18 cellular contexts compared by ENCODE assay signal in the genomic region with DNA sequence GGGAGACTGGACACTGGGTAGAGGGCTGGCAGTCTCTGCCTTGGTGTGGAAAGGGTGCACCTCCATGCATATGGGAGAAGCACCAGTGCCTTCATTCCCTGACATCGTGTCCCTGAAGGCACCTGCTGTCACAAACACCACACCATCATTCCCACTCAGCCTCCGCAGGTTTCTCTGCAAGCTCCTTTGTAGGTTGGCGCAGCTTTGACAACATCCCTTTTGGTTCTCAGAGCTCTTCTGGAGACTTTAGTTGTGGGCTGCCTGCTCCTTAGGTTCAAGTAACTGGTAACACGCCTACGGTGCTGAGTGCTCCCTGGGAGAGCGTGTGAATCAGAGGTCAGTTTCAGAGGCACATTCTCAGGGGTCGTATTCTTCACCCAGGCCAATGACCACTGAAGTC. TPM values are rescaled to one million over a fixed set of nuclear protein-coding genes. Genes with fewer than 3 reads are reported as not detected.
DNase-seq lines count a peak whose midpoint lies in the region; ATAC-seq, FAIRE-seq and TF ChIP-seq lines count a peak whose summit lies in the region.
"Had no signal": no experiment of that assay in that cellular context is flagged by ENCODE, and none has a peak within 500 bp of the region (broad histone marks: within the 10 kb centered on the region; RNA-seq: fewer than 3 reads in every experiment).

No MANE protein-coding gene starts in this region.

- H4K20me1 ChIP-seq in HepG2 (ENCODE audit: insufficient read depth, low read length), result no peaks in the 10 kb centered on the region

- H3K79me2 ChIP-seq in HepG2 (ENCODE audit: insufficient read depth, low read length), result peaks cover 82% of the 10 kb centered on the region

- ATAC-seq in HepG2, result 0 out of 3 replicates have a peak, but pooled peaks have one; percentile 27
- no peak for ATAC-seq in right lobe of liver
- ATAC-seq in HG02970 (IDR thresholded peaks at IDR 0.05; ENCODE audit: low FRiP score, unreplicated experiment), result no peak
- ATAC-seq in left ventricle myocardium superior, result no peak
- ATAC-seq: CD8-positive, alpha-beta T cell; GM23338 had no signal

- H3K4me1 ChIP-seq in HepG2 (ENCODE audit: insufficient read depth, low read length) (no peaks in the 10 kb centered on the region), right lobe of liver (no peaks in the 10 kb centered on the region)

- no peak overlapping the region for H3K4me2 ChIP-seq in HepG2 (ENCODE audit: low read depth, low read length)
- H3K4me2 ChIP-seq: BLaER1, GM23338 had no signal

- no peak overlapping the region for H2AFZ ChIP-seq in HepG2 (ENCODE audit: low read length)
- H2AFZ ChIP-seq: GM23338 had no signal

- intact Hi-C loops in HepG2 (cut with micrococcal nuclease; ENCODE audit: unreplicated experiment), result no loop called here
- intact Hi-C loops in right lobe of liver (cut with DNase I), result no loop called here
- intact Hi-C loops in head of caudate nucleus (cut with DNase I), result no loop called here
- intact Hi-C loops in left ventricle myocardium superior (cut with micrococcal nuclease), result no loop called here

- TF ChIP-seq EP300 in HepG2 (IDR thresholded peaks at IDR 0.05; ENCODE audit: low read depth in 2 of 2, low read length in 2 of 2), result no peak
- TF ChIP-seq EP300 in HepG2 (CRISPR knock-in tag; IDR thresholded peaks at IDR 0.05; ENCODE audit: borderline replicate concordance), result no peak

- H3K4me3 ChIP-seq in HepG2 (replicated peaks in 1 of 3; ENCODE audit: insufficient read depth in 1 of 3, low read depth in 2 of 3, low read length in 3 of 3) (no peak overlapping the region), right lobe of liver (no peak overlapping the region)
- H3K4me3 ChIP-seq: BLaER1, GM23338 had no signal

- in situ Hi-C loops in HepG2 (cut with HindIII; ENCODE audit: extremely low pct_ligation_motif_present, low pct_unique_long_range_greater_than_20kb), result no loop called here

- H3K27me3 ChIP-seq in HepG2 (ENCODE audit: control insufficient read depth in 1 of 2, insufficient read depth in 2 of 2, low read length in 2 of 2) (no peaks in the 10 kb centered on the region), right lobe of liver (no peaks in the 10 kb centered on the region)
- H3K27me3 ChIP-seq: BLaER1 had no signal

- DNase-seq in HepG2 (ENCODE audit: low spot score), result no peak
- DNase-seq in right lobe of liver, result no peak
- peak in 27 of 42 donors; percentile 16 to 80 (median 43) for DNase-seq in head of caudate nucleus
- peak; percentile 26 for DNase-seq in renal cortical epithelial cell (ENCODE audit: low read depth)
- no peak for DNase-seq in SHP77 (lab: John Stamatoyannopoulos, UW)
- no peak for DNase-seq in left ventricle myocardium superior
- DNase-seq: 8988T; Calu3; CD8-positive, alpha-beta T cell; DMS79 treated with DMSO at 0.1 percent for 48 hours; GF-D8; HCEC 1CT; IMR-90 had no signal

- TF ChIP-seq RAD21 in HepG2 (CRISPR knock-in tag; IDR thresholded peaks at IDR 0.05), result no peak

- WGBS in HepG2 (ENCODE audit: low lambda C conversion rate), result 92% methylated on average over 7 of the region's 7 CpGs
- 71% methylated on average over 3 of the region's 7 CpGs for WGBS in right lobe of liver (ENCODE audit: insufficient coverage, low coverage, low lambda C conversion rate, missing lambda C conversion rate)

- H3K9me3 ChIP-seq in HepG2 (ENCODE audit: low read length) (no peaks in the 10 kb centered on the region), right lobe of liver (no peaks in the 10 kb centered on the region)

- FAIRE-seq in HepG2 (lab: Jason Lieb, UNC), result no peak
- FAIRE-seq: H54 had no signal

- H3K36me3 ChIP-seq in HepG2 (replicated peaks in 1 of 2; ENCODE audit: control insufficient read depth in 1 of 2, insufficient read depth in 2 of 2, low read length in 2 of 2) (peaks cover 10 to 41% of the 10 kb centered on the region in 2 experiments), right lobe of liver (no peaks in the 10 kb centered on the region)

- TF ChIP-seq CTCF in HepG2 (CRISPR knock-in tag; IDR thresholded peaks at IDR 0.05) (no peak), right lobe of liver (IDR thresholded peaks at IDR 0.05) (no peak)

- CTCF ChIA-PET in HepG2 (lab: Yijun Ruan, JAX; ENCODE audit: low intra/inter-chr PET ratio, low total read pairs), result no interaction called here

- H3K27ac ChIP-seq in HepG2 (ENCODE audit: extremely low read length, insufficient read depth, low read length), result no peak overlapping the region
- H3K27ac ChIP-seq in right lobe of liver, result no peak overlapping the region
- H3K27ac ChIP-seq: BLaER1, HL-60 had no signal

- BruUV-seq in HepG2 (replicated peaks; lab: Mats Ljungman, UMichigan), result no TSS peak

- H3K9ac ChIP-seq in HepG2 (ENCODE audit: insufficient read depth, low read depth, low read length), result no peak overlapping the region
- H3K9ac ChIP-seq: BLaER1 had no signal

- POLR2A ChIA-PET in HepG2 (lab: Yijun Ruan, JAX), result no interaction called here

- no peak for TF ChIP-seq POLR2A in HepG2 (IDR thresholded peaks at IDR 0.05; ENCODE audit: insufficient read depth in 1 of 2, low read depth in 2 of 2, low read length in 2 of 2)
- TF ChIP-seq POLR2A in right lobe of liver (IDR thresholded peaks at IDR 0.05), result no peak

TF ChIP-seq in HepG2, 621 proteins besides CTCF, POLR2A, EP300 and RAD21:
- TF ChIP-seq, protein P1, sequence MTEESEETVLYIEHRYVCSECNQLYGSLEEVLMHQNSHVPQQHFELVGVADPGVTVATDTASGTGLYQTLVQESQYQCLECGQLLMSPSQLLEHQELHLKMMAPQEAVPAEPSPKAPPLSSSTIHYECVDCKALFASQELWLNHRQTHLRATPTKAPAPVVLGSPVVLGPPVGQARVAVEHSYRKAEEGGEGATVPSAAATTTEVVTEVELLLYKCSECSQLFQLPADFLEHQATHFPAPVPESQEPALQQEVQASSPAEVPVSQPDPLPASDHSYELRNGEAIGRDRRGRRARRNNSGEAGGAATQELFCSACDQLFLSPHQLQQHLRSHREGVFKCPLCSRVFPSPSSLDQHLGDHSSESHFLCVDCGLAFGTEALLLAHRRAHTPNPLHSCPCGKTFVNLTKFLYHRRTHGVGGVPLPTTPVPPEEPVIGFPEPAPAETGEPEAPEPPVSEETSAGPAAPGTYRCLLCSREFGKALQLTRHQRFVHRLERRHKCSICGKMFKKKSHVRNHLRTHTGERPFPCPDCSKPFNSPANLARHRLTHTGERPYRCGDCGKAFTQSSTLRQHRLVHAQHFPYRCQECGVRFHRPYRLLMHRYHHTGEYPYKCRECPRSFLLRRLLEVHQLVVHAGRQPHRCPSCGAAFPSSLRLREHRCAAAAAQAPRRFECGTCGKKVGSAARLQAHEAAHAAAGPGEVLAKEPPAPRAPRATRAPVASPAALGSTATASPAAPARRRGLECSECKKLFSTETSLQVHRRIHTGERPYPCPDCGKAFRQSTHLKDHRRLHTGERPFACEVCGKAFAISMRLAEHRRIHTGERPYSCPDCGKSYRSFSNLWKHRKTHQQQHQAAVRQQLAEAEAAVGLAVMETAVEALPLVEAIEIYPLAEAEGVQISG (CRISPR knock-in tag; IDR thresholded peaks at IDR 0.05), result no peak
- TF ChIP-seq BHLHE40 (IDR thresholded peaks at IDR 0.05; ENCODE audit: low read length), result no peak
- TF ChIP-seq ZNF615 (CRISPR knock-in tag; IDR thresholded peaks at IDR 0.05; ENCODE audit: borderline replicate concordance), result no peak
- no peak for TF ChIP-seq REXO4 (CRISPR knock-in tag; IDR thresholded peaks at IDR 0.05; ENCODE audit: borderline replicate concordance)

RNA-seq across cellular contexts. Expression of a gene that starts 50.2 kb away (rescaled TPM):
- total RNA-seq in HepG2 (2016; rRNA removed; fragmentation: Illumina TruSeq; extraction: Trizol) (122 and 143 TPM in 2 replicates), right lobe of liver (10 to 100 TPM; 27.0 to 42.4 (median 32.3) TPM), renal cortical epithelial cell (109 and 141 TPM in 2 replicates), left ventricle myocardium superior (101 TPM)
- total RNA-seq in HepG2 (2016; cell fraction: cytosol; rRNA removed; fragmentation: Illumina TruSeq; extraction: Trizol; ENCODE audit: low read depth), result 244 and 275 TPM in 2 replicates
- 121 and 124 TPM in 2 replicates for total RNA-seq in HepG2 (2016; cell fraction: insoluble cytoplasmic fraction; rRNA removed; fragmentation: Illumina TruSeq; extraction: Trizol)
- total RNA-seq in HepG2 (2016; cell fraction: membrane; rRNA removed; fragmentation: Illumina TruSeq; extraction: Trizol), result 358 and 486 TPM in 2 replicates
- 96.8 and 105 TPM in 2 replicates for total RNA-seq in HepG2 (2016; cell fraction: nucleus; rRNA removed; fragmentation: Illumina TruSeq; extraction: Trizol)
- 19.1 and 21.1 TPM in 2 replicates for polyA plus RNA-seq in HepG2 (2011; rRNA removed)
- 9.7 and 14.3 TPM in 2 replicates for polyA plus RNA-seq in HepG2 (2011; cell fraction: cytosol; rRNA removed)
- polyA plus RNA-seq in HepG2 (2011; cell fraction: nucleus; rRNA removed), result 37.4 and 38.9 TPM in 2 replicates
- polyA plus RNA-seq in HepG2 (2012), result 13.6 and 14.1 TPM in 2 replicates
- polyA plus RNA-seq in HepG2 (2016; cell fraction: cytosol; fragmentation: Illumina TruSeq; extraction: Trizol; ENCODE audit: low read depth), result 1.3 and 1.7 TPM in 2 replicates
- polyA plus RNA-seq in HepG2 (2016; cell fraction: insoluble cytoplasmic fraction; fragmentation: Illumina TruSeq; extraction: Trizol; ENCODE audit: low read depth), result 8.7 and 9.3 TPM in 2 replicates
- 2.5 and 3.1 TPM in 2 replicates for polyA plus RNA-seq in HepG2 (2016; cell fraction: membrane; fragmentation: Illumina TruSeq; extraction: Trizol; ENCODE audit: low read depth)
- polyA plus RNA-seq in HepG2 (2016; cell fraction: nucleus; fragmentation: Illumina TruSeq; extraction: Trizol; ENCODE audit: insufficient read depth, low read depth), result 17.9 and 19.4 TPM in 2 replicates
- 41.3 and 139 TPM in 2 replicates for polyA minus RNA-seq in HepG2 (2011; rRNA and poly(A)+ RNA removed; ENCODE audit: low replicate concordance)
- polyA minus RNA-seq in HepG2 (2011; cell fraction: cytosol; rRNA and poly(A)+ RNA removed), result 105 and 136 TPM in 2 replicates
- 153 and 181 TPM in 2 replicates for polyA minus RNA-seq in HepG2 (2011; cell fraction: nucleus; rRNA and poly(A)+ RNA removed)

Comparison
In these comparisons a context has a peak if more than half of its experiments do, and no peak if none do; other contexts are left out.
1. DNase-seq: peak in head of caudate nucleus (27 of 42) and renal cortical epithelial cell (single experiment); none in HepG2 (single experiment), right lobe of liver (0 of 3), SHP77 (0 of 2) and left ventricle myocardium superior (single experiment).